Comparison of ENCODE assay signal across 1 cellular context in the genomic region with DNA sequence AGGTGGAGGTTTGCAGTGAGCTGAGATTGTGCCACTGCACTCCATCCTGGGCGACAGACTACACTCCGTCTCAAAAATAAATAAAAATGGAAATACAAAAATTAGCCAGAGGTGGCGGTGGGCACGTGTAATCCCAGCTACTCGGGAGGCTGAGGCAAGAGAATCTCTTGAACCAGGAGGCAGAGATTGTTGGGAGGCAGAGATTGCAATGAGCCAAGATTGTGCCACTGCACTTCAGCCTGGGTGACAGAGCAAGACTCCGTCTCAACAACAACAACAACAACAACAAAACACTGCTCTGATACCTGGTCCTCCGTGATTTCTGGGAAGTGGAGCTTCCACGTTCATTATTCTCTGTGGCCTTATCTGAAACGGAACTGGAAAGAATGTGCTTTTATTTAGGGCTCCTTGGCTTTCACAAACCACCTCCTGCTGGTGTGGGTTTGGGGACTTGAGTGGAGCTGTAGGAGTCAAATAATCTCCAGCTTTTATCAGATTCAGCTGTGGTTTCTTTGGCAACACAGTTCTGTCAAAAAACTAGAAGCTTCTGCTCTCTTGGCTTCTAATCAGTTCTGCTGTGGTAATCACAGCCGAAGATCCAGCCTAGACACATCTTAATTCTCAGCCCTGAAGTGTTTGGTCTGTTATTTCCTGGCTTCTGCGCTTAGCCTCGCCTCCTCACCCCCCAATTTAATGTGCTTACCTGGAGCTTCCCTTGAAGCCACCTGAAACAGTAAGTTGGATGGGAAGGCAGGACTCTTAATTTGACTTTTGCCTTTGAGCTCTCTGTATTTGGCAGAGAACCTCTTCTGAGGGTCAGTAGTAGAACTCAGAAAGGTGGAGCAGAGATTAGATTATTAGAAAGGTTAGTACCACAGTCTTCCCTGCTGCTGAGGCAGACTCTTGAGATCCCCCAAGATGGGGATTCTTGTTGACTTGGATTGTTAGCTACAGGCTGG.
TF ChIP-seq lines count a peak whose summit lies in the region.

No MANE protein-coding gene starts in this region.

TF ChIP-seq in WTC11, 78 proteins besides CTCF, POLR2A, EP300 and RAD21 (continued from another document):
- TF ChIP-seq NFE2L1 (CRISPR knock-in tag; IDR thresholded peaks at IDR 0.05), result no peak
- no peak for TF ChIP-seq NR3C1 (CRISPR knock-in tag; conservative IDR thresholded peaks at IDR 0.05; ENCODE audit: low read depth)
- no peak for TF ChIP-seq EMX1 (CRISPR knock-in tag; IDR thresholded peaks at IDR 0.05)
- TF ChIP-seq, protein P1, sequence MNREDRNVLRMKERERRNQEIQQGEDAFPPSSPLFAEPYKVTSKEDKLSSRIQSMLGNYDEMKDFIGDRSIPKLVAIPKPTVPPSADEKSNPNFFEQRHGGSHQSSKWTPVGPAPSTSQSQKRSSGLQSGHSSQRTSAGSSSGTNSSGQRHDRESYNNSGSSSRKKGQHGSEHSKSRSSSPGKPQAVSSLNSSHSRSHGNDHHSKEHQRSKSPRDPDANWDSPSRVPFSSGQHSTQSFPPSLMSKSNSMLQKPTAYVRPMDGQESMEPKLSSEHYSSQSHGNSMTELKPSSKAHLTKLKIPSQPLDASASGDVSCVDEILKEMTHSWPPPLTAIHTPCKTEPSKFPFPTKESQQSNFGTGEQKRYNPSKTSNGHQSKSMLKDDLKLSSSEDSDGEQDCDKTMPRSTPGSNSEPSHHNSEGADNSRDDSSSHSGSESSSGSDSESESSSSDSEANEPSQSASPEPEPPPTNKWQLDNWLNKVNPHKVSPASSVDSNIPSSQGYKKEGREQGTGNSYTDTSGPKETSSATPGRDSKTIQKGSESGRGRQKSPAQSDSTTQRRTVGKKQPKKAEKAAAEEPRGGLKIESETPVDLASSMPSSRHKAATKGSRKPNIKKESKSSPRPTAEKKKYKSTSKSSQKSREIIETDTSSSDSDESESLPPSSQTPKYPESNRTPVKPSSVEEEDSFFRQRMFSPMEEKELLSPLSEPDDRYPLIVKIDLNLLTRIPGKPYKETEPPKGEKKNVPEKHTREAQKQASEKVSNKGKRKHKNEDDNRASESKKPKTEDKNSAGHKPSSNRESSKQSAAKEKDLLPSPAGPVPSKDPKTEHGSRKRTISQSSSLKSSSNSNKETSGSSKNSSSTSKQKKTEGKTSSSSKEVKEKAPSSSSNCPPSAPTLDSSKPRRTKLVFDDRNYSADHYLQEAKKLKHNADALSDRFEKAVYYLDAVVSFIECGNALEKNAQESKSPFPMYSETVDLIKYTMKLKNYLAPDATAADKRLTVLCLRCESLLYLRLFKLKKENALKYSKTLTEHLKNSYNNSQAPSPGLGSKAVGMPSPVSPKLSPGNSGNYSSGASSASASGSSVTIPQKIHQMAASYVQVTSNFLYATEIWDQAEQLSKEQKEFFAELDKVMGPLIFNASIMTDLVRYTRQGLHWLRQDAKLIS (CRISPR knock-in tag; IDR thresholded peaks at IDR 0.05; ENCODE audit: borderline replicate concordance), result no peak
- no peak for TF ChIP-seq OVOL2 (CRISPR knock-in tag; IDR thresholded peaks at IDR 0.05; ENCODE audit: borderline replicate concordance)
- TF ChIP-seq ATF2 (CRISPR knock-in tag; IDR thresholded peaks at IDR 0.05; ENCODE audit: borderline replicate concordance, low read depth), result no peak
- TF ChIP-seq TP53 (CRISPR knock-in tag; IDR thresholded peaks at IDR 0.05), result no peak
